12 cellular contexts compared by ENCODE assay signal in the genomic region with DNA sequence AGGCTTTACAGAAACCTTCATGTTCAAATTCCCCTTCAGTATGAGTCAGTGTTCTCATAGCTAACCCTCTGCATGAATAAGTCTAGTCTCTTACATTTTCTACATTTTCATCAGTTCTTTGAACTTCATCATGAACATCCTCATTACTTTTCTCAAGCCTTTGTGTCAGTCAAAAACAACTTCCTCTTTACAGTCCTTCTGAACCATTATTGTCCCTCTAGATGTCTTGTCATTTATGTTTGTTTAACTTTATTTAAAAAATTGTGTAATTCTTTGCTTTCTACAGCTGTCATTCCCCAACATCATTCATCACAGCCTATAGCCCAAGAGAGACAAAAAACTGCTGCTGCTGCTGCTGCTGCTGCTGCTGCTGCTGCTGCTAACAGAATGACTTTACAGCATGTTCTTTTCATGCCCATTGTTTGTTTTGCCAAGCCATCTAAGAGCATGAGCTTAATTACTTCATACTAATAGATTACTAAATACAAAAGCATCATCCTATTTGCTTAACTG.
DNase-seq lines count a peak whose midpoint lies in the region; FAIRE-seq and TF ChIP-seq lines count a peak whose summit lies in the region.
"Had no signal": no experiment of that assay in that cellular context is flagged by ENCODE, and none has a peak within 500 bp of the region (broad histone marks: within the 10 kb centered on the region; RNA-seq: fewer than 3 reads in every experiment).

No MANE protein-coding gene starts in this region.

- no peak for TF ChIP-seq CTCF in Loucy (conservative IDR thresholded peaks at IDR 0.05; ENCODE audit: low read length)

- no peaks in the 10 kb centered on the region for H3K9me3 ChIP-seq in Loucy (ENCODE audit: insufficient read depth, low read depth, low read length)
- H3K9me3 ChIP-seq: suprapubic skin had no signal

- no peak for FAIRE-seq in RCC 7860 (lab: Jason Lieb, UNC)
- FAIRE-seq: islet of Langerhans had no signal

- peak overlapping the region; percentile 40 for H2AFZ ChIP-seq in Loucy (ENCODE audit: low read length)

- no peaks in the 10 kb centered on the region for H3F3A ChIP-seq in Loucy (ENCODE audit: low read depth)

- H3K4me3 ChIP-seq in Loucy (ENCODE audit: low read length, poor library complexity, severe bottlenecking), result no peak overlapping the region
- H3K4me3 ChIP-seq: suprapubic skin had no signal

- no peaks in the 10 kb centered on the region for H3K4me1 ChIP-seq in Loucy (ENCODE audit: insufficient read depth, low read length, poor library complexity, severe bottlenecking)
- H3K4me1 ChIP-seq: suprapubic skin had no signal

- no peaks in the 10 kb centered on the region for H3K9me2 ChIP-seq in Loucy (replicated peaks; ENCODE audit: low read depth, low read length)

- no peak overlapping the region for H3K9ac ChIP-seq in Loucy (ENCODE audit: low read depth, low read length, poor library complexity, severe bottlenecking)

- no peaks in the 10 kb centered on the region for H3K27me3 ChIP-seq in Loucy (ENCODE audit: insufficient read depth, low read length, poor library complexity, severe bottlenecking)
- H3K27me3 ChIP-seq: suprapubic skin had no signal

- no peaks in the 10 kb centered on the region for H4K20me1 ChIP-seq in Loucy (ENCODE audit: insufficient read depth, low read length, poor library complexity, severe bottlenecking)

- no peaks in the 10 kb centered on the region for H3K36me3 ChIP-seq in Loucy (ENCODE audit: insufficient read depth, low read length)
- H3K36me3 ChIP-seq: suprapubic skin had no signal

- H3K4me2 ChIP-seq in Loucy (ENCODE audit: low read depth, low read length, poor library complexity, severe bottlenecking), result no peak overlapping the region

- H3K79me2 ChIP-seq in Loucy (ENCODE audit: insufficient read depth, low read length), result no peaks in the 10 kb centered on the region

- DNase-seq in EH (ENCODE audit: low read depth), result peak; percentile 66
- DNase-seq in amniotic epithelial cell (ENCODE audit: low read depth), result peak; percentile 59
- peak; percentile 4 for DNase-seq in left kidney (ENCODE audit: low read depth, low spot score)
- DNase-seq in putamen (ENCODE audit: low spot score), result no peak
- DNase-seq in RCC 7860 (ENCODE audit: low spot score), result no peak
- DNase-seq in HuH-7.5 (ENCODE audit: low spot score), result no peak
- no peak for DNase-seq in activated gamma-delta T cell (lab: John Stamatoyannopoulos, UW)
- DNase-seq: stimulated activated CD4-positive, alpha-beta T cell treated with anti-CD3 and anti-CD28 coated beads, Interleukin-4, amount 100 ng/mL, for 24 hours; T-cell had no signal

Comparison
In these comparisons a context has a peak if more than half of its experiments do, and no peak if none do; other contexts are left out.
1. DNase-seq: peak in EH (single experiment), amniotic epithelial cell (single experiment) and left kidney (single experiment); none in putamen (single experiment), RCC 7860 (single experiment), HuH-7.5 (single experiment) and activated gamma-delta T cell (single experiment).